1 cellular context compared by ENCODE assay signal in genomic region chr2:42092084-42092996, GRCh38.
TF ChIP-seq lines count a peak whose summit lies in the region.

No MANE protein-coding gene starts in this region.

TF ChIP-seq in HepG2, 621 proteins besides CTCF, POLR2A, EP300 and RAD21 (continued from another document and continues in another):
- TF ChIP-seq STAT6 (CRISPR knock-in tag; IDR thresholded peaks at IDR 0.05; ENCODE audit: borderline replicate concordance): no peak; the same call in 1 of the 2 replicates
- peak; percentile 96 for TF ChIP-seq MED13 (CRISPR knock-in tag; IDR thresholded peaks at IDR 0.05)
- no peak for TF ChIP-seq TAF15 (IDR thresholded peaks at IDR 0.05; ENCODE audit: low read depth, low read length, poor library complexity, severe bottlenecking)
- TF ChIP-seq FOXC1 (CRISPR knock-in tag; IDR thresholded peaks at IDR 0.05; ENCODE audit: borderline replicate concordance): peak; percentile 33; the same call in 1 of the 2 replicates
- TF ChIP-seq NKX3-1 (CRISPR knock-in tag; IDR thresholded peaks at IDR 0.05): no peak
- TF ChIP-seq ZNF670 (CRISPR knock-in tag; IDR thresholded peaks at IDR 0.05; ENCODE audit: borderline replicate concordance): 0 out of 2 replicates have a peak, but pooled peaks have one; percentile 42
- no peak for TF ChIP-seq BCL3 (CRISPR knock-in tag; IDR thresholded peaks at IDR 0.05)
- TF ChIP-seq SATB2 (CRISPR knock-in tag; IDR thresholded peaks at IDR 0.05): 0 out of 2 replicates have a peak, but pooled peaks have one; percentile 75
- peak; percentile 52 for TF ChIP-seq SKIL (CRISPR knock-in tag; IDR thresholded peaks at IDR 0.05; ENCODE audit: borderline replicate concordance)
- peak; percentile 69 for TF ChIP-seq PHF5A (CRISPR knock-in tag; IDR thresholded peaks at IDR 0.05; ENCODE audit: low read depth, unreplicated experiment)
- peak; percentile 30; the same call in 1 of the 2 replicates for TF ChIP-seq ZNF281 (CRISPR knock-in tag; IDR thresholded peaks at IDR 0.05; ENCODE audit: borderline replicate concordance)
- TF ChIP-seq BRCA1 (CRISPR knock-in tag; IDR thresholded peaks at IDR 0.05): peak; percentile 57; the same call in 1 of the 2 replicates
- no peak; the same call in 1 of the 2 replicates for TF ChIP-seq ZNF746 (CRISPR knock-in tag; IDR thresholded peaks at IDR 0.05)
- TF ChIP-seq ZSCAN21 (CRISPR knock-in tag; IDR thresholded peaks at IDR 0.05; ENCODE audit: borderline replicate concordance): 0 out of 2 replicates have a peak, but pooled peaks have one; percentile 27
- TF ChIP-seq FOXP1 (IDR thresholded peaks at IDR 0.05): no peak
- peak; percentile 78; the same call in 1 of the 2 replicates for TF ChIP-seq FOXP1 (CRISPR knock-in tag; IDR thresholded peaks at IDR 0.05)
- TF ChIP-seq GMEB1 (CRISPR knock-in tag; IDR thresholded peaks at IDR 0.05; ENCODE audit: borderline replicate concordance): no peak
- no peak for TF ChIP-seq ZIK1 (CRISPR knock-in tag; IDR thresholded peaks at IDR 0.05; ENCODE audit: borderline replicate concordance, low read depth)
- TF ChIP-seq ZNF468 (CRISPR knock-in tag; IDR thresholded peaks at IDR 0.05): no peak
- TF ChIP-seq GMEB2 (CRISPR knock-in tag; IDR thresholded peaks at IDR 0.05; ENCODE audit: low read depth): no peak
- peak; percentile 46; the same call in 1 of the 2 replicates for TF ChIP-seq PRDM10 (CRISPR knock-in tag; IDR thresholded peaks at IDR 0.05; ENCODE audit: low read depth)
- no peak for TF ChIP-seq MAFG (CRISPR knock-in tag; IDR thresholded peaks at IDR 0.05)
- peak; percentile 13; the same call in 1 of the 2 replicates for TF ChIP-seq ZNF772 (CRISPR knock-in tag; IDR thresholded peaks at IDR 0.05)
- no peak for TF ChIP-seq PHF20 (CRISPR knock-in tag; IDR thresholded peaks at IDR 0.05)
- peak; percentile 56; the same call in 1 of the 2 replicates for TF ChIP-seq EHMT2 (IDR thresholded peaks at IDR 0.05; ENCODE audit: borderline replicate concordance, low read depth, low read length)
- TF ChIP-seq KDM2A (CRISPR knock-in tag; IDR thresholded peaks at IDR 0.05; ENCODE audit: borderline replicate concordance, low read depth): no peak; the same call in 1 of the 2 replicates
- TF ChIP-seq PHF21A (CRISPR knock-in tag; IDR thresholded peaks at IDR 0.05): peak; percentile 87; the same call in 1 of the 2 replicates
- no peak for TF ChIP-seq HES4 (CRISPR knock-in tag; IDR thresholded peaks at IDR 0.05; ENCODE audit: borderline replicate concordance)
- peak; percentile 77 for TF ChIP-seq KDM6A (CRISPR knock-in tag; IDR thresholded peaks at IDR 0.05; ENCODE audit: low read depth)
- TF ChIP-seq SNAPC2 (CRISPR knock-in tag; IDR thresholded peaks at IDR 0.05): no peak
- TF ChIP-seq HNRNPLL (IDR thresholded peaks at IDR 0.05; ENCODE audit: low read depth, low read length, poor library complexity, severe bottlenecking): no peak
- TF ChIP-seq JDP2 (CRISPR knock-in tag; IDR thresholded peaks at IDR 0.05; ENCODE audit: borderline replicate concordance): no peak
- 0 out of 2 replicates have a peak, but pooled peaks have one; percentile 60 for TF ChIP-seq ZNF414 (CRISPR knock-in tag; IDR thresholded peaks at IDR 0.05)
- no peak for TF ChIP-seq ZNF691 (CRISPR knock-in tag; IDR thresholded peaks at IDR 0.05; ENCODE audit: borderline replicate concordance, low read depth)
